8 cellular contexts compared by ENCODE assay signal in genomic region chr17:1764274-1764673, GRCh38. TPM values are rescaled to one million over a fixed set of nuclear protein-coding genes. Genes with fewer than 3 reads are reported as not detected.
A peak's percentile ranks its signal among the peaks of the same experiment; 100 is the strongest.
DNase-seq lines count a peak whose midpoint lies in the region; ATAC-seq and TF ChIP-seq lines count a peak whose summit lies in the region.

No MANE protein-coding gene starts in this region.

- peak overlapping the region; percentile 18 for H3K4me3 ChIP-seq in effector memory CD4-positive, alpha-beta T cell (ENCODE audit: insufficient read depth, low read depth, low read length, poor library complexity, severe bottlenecking)
- H3K4me3 ChIP-seq in thoracic aorta (no peak overlapping the region), OCI-LY7 (ENCODE audit: low read depth, low read length, poor library complexity, severe bottlenecking) (no peak overlapping the region)

- no peaks in the 10 kb centered on the region for H3K9me3 ChIP-seq in effector memory CD4-positive, alpha-beta T cell (ENCODE audit: control insufficient read depth, low read length)
- no peaks in the 10 kb centered on the region for H3K9me3 ChIP-seq in thoracic aorta
- no peaks in the 10 kb centered on the region for H3K9me3 ChIP-seq in OCI-LY7 (ENCODE audit: low read length)

- H2AFZ ChIP-seq in OCI-LY7 (ENCODE audit: low read length) = no peak overlapping the region; the same call in 1 of the 2 replicates

- no peaks in the 10 kb centered on the region for H3K79me2 ChIP-seq in OCI-LY7 (ENCODE audit: insufficient read depth, low read depth, low read length)

- no TSS peak for BruUV-seq in OCI-LY7 (replicated peaks; lab: Mats Ljungman, UMichigan)

- no peaks in the 10 kb centered on the region for H3K27me3 ChIP-seq in effector memory CD4-positive, alpha-beta T cell (replicated peaks; ENCODE audit: control insufficient read depth, insufficient read depth, low read length, poor library complexity, severe bottlenecking)
- H3K27me3 ChIP-seq in thoracic aorta (replicated peaks; ENCODE audit: insufficient read depth) = no peaks in the 10 kb centered on the region

- H3K4me2 ChIP-seq in OCI-LY7 (ENCODE audit: low read length) = no peak overlapping the region

- CTCF ChIA-PET in activated CD4-positive, alpha-beta memory T cell treated with anti-CD3 and anti-CD28 coated beads for 36 hours (lab: Charles Lee) = interaction anchor here (1.1 kb wide), 1 partner anchor 43 kb away, joined by 3 read pairs; no protein-coding TSS in a partner anchor
- CTCF ChIA-PET in OCI-LY7 (lab: Charles Lee; ENCODE audit: unreplicated experiment) = no interaction called here

- H3K36me3 ChIP-seq in effector memory CD4-positive, alpha-beta T cell (ENCODE audit: control insufficient read depth, insufficient read depth, low read length) = no peaks in the 10 kb centered on the region
- no peaks in the 10 kb centered on the region for H3K36me3 ChIP-seq in thoracic aorta
- no peaks in the 10 kb centered on the region for H3K36me3 ChIP-seq in OCI-LY7 (ENCODE audit: insufficient read depth, low read length)

- POLR2A ChIA-PET in activated CD4-positive, alpha-beta memory T cell treated with anti-CD3 and anti-CD28 coated beads for 36 hours (lab: Charles Lee) = no interaction called here
- POLR2A ChIA-PET in OCI-LY7 (lab: Charles Lee) = no interaction called here

- TF ChIP-seq CTCF in thoracic aorta (IDR thresholded peaks at IDR 0.05) (no peak), OCI-LY7 (conservative IDR thresholded peaks at IDR 0.05; ENCODE audit: low read length) (no peak)

- no peaks in the 10 kb centered on the region for H3K9me3 Mint-ChIP-seq in activated CD4-positive, alpha-beta memory T cell treated with anti-CD3 and anti-CD28 coated beads for 36 hours
- no peaks in the 10 kb centered on the region for H3K9me3 Mint-ChIP-seq in natural killer cell treated with Interleukin-12 subunit alpha and Interleukin-12 subunit beta and Interleukin-15 and Interleukin-18, amount 100 ng/mL, for 72 hours

- H3K27me3 Mint-ChIP-seq in activated CD4-positive, alpha-beta memory T cell treated with anti-CD3 and anti-CD28 coated beads for 36 hours = no peaks in the 10 kb centered on the region
- H3K27me3 Mint-ChIP-seq in natural killer cell treated with Interleukin-12 subunit alpha and Interleukin-12 subunit beta and Interleukin-15 and Interleukin-18, amount 100 ng/mL, for 72 hours = no peaks in the 10 kb centered on the region

- H3K4me1 ChIP-seq in effector memory CD4-positive, alpha-beta T cell (ENCODE audit: control insufficient read depth, insufficient read depth, low read length, poor library complexity, severe bottlenecking) = peaks cover 30% of the 10 kb centered on the region
- H3K4me1 ChIP-seq in thoracic aorta (ENCODE audit: control insufficient read depth in 1 of 2, low read depth in 2 of 2) (peaks cover 3 to 18% of the 10 kb centered on the region in 2 donors), OCI-LY7 (ENCODE audit: insufficient read depth, low read length, poor library complexity, severe bottlenecking) (no peaks in the 10 kb centered on the region)

- peaks cover 24% of the 10 kb centered on the region for H3K4me1 Mint-ChIP-seq in activated CD4-positive, alpha-beta memory T cell treated with anti-CD3 and anti-CD28 coated beads for 36 hours (ENCODE audit: low read depth)
- peaks cover 13 to 15% of the 10 kb centered on the region in 2 donors for H3K4me1 Mint-ChIP-seq in natural killer cell treated with Interleukin-12 subunit alpha and Interleukin-12 subunit beta and Interleukin-15 and Interleukin-18, amount 100 ng/mL, for 72 hours (ENCODE audit: low read depth in 2 of 2)

- H4K20me1 ChIP-seq in OCI-LY7 (ENCODE audit: insufficient read depth, low read length) = no peaks in the 10 kb centered on the region

- H3K4me3 Mint-ChIP-seq in activated CD4-positive, alpha-beta memory T cell treated with anti-CD3 and anti-CD28 coated beads for 36 hours = no peak overlapping the region
- H3K4me3 Mint-ChIP-seq in natural killer cell treated with Interleukin-12 subunit alpha and Interleukin-12 subunit beta and Interleukin-15 and Interleukin-18, amount 100 ng/mL, for 72 hours = peak overlapping the region; percentile 73

- H3K27ac Mint-ChIP-seq in activated CD4-positive, alpha-beta memory T cell treated with anti-CD3 and anti-CD28 coated beads for 36 hours = no peak overlapping the region
- peak overlapping the region; percentile 31 to 43 for H3K27ac Mint-ChIP-seq in natural killer cell treated with Interleukin-12 subunit alpha and Interleukin-12 subunit beta and Interleukin-15 and Interleukin-18, amount 100 ng/mL, for 72 hours

- H3K27ac ChIP-seq in effector memory CD4-positive, alpha-beta T cell (ENCODE audit: insufficient read depth, low read length, poor library complexity, severe bottlenecking) = peak overlapping the region; percentile 20
- H3K27ac ChIP-seq in thoracic aorta (peak overlapping the region; percentile 1 to 47), OCI-LY7 (ENCODE audit: low read depth, low read length, poor library complexity, severe bottlenecking) (no peak overlapping the region)

- no peaks in the 10 kb centered on the region for H3K9me2 ChIP-seq in OCI-LY7 (ENCODE audit: insufficient read depth, low read length)

- peak; percentile 75 to 76 for ATAC-seq in natural killer cell treated with Interleukin-12 subunit alpha and Interleukin-12 subunit beta and Interleukin-15 and Interleukin-18, amount 100 ng/mL, for 72 hours
- ATAC-seq in thoracic aorta (ENCODE audit: insufficient number of reproducible peaks, low FRiP score, low read depth) (peak; percentile 8), GM21447 (IDR thresholded peaks at IDR 0.05; ENCODE audit: unreplicated experiment) (no peak)

- H3K36me3 Mint-ChIP-seq in activated CD4-positive, alpha-beta memory T cell treated with anti-CD3 and anti-CD28 coated beads for 36 hours = no peaks in the 10 kb centered on the region
- no peaks in the 10 kb centered on the region for H3K36me3 Mint-ChIP-seq in natural killer cell treated with Interleukin-12 subunit alpha and Interleukin-12 subunit beta and Interleukin-15 and Interleukin-18, amount 100 ng/mL, for 72 hours

- DNase-seq in Kasumi-1 (lab: John Stamatoyannopoulos, UW) (peak; percentile 51 to 71), thoracic aorta (ENCODE audit: low spot score) (no peak), OCI-LY7 (ENCODE audit: low spot score) (no peak), NCI-H524 treated with DMSO at 0.1 percent for 48 hours (lab: John Stamatoyannopoulos, UW) (no peak)
- DNase-seq in activated CD4-positive, alpha-beta memory T cell treated with anti-CD3 and anti-CD28 coated beads for 36 hours = peak; percentile 46
- peak; percentile 8 to 60 (median 42) for DNase-seq in effector memory CD4-positive, alpha-beta T cell
- no peak for DNase-seq in natural killer cell treated with Interleukin-12 subunit alpha and Interleukin-12 subunit beta and Interleukin-15 and Interleukin-18, amount 100 ng/mL, for 72 hours (ENCODE audit: low spot score)

- intact Hi-C loops in activated CD4-positive, alpha-beta memory T cell treated with anti-CD3 and anti-CD28 coated beads for 36 hours (cut with micrococcal nuclease) = no loop called here
- intact Hi-C loops in OCI-LY7 (cut with micrococcal nuclease; ENCODE audit: unreplicated experiment) = no loop called here

RNA-seq across cellular contexts. Expression of gene SERPINF1, which starts 2.4 kb away (rescaled TPM):
- under 1 TPM in 1 of 2 experiments, not detected in 1; 0.29 TPM for total RNA-seq in activated CD4-positive, alpha-beta memory T cell treated with anti-CD3 and anti-CD28 coated beads for 36 hours
- total RNA-seq in natural killer cell treated with Interleukin-12 subunit alpha and Interleukin-12 subunit beta and Interleukin-15 and Interleukin-18, amount 100 ng/mL, for 72 hours = not detected
- 100 to 1,000 TPM; 385 to 608 TPM for total RNA-seq in thoracic aorta
- total RNA-seq in OCI-LY7 (2014; rRNA removed; shearing (Covaris generic)) = not detected in 2 replicates
- not detected in 2 replicates for total RNA-seq in OCI-LY7 (2022)

RNA-seq across cellular contexts. Expression of gene SERPINF2, which starts 21.6 kb away (rescaled TPM):
- not detected for total RNA-seq in activated CD4-positive, alpha-beta memory T cell treated with anti-CD3 and anti-CD28 coated beads for 36 hours
- under 1 TPM in 1 of 2 donors, not detected in 1; 0.24 TPM for total RNA-seq in natural killer cell treated with Interleukin-12 subunit alpha and Interleukin-12 subunit beta and Interleukin-15 and Interleukin-18, amount 100 ng/mL, for 72 hours
- total RNA-seq in thoracic aorta = 1 to 10 TPM; 5.0 to 9.8 TPM
- total RNA-seq in OCI-LY7 (2014; rRNA removed; shearing (Covaris generic)) = 0.38 and 0.93 TPM in 2 replicates
- 0.76 and 1.0 TPM in 2 replicates for total RNA-seq in OCI-LY7 (2022)

RNA-seq across cellular contexts. Expression of gene WDR81, which starts 39.8 kb away (rescaled TPM):
- 1 to 10 TPM; 6.3 to 7.3 TPM for total RNA-seq in activated CD4-positive, alpha-beta memory T cell treated with anti-CD3 and anti-CD28 coated beads for 36 hours
- 10 to 100 TPM; 17.9 to 30.9 TPM for total RNA-seq in natural killer cell treated with Interleukin-12 subunit alpha and Interleukin-12 subunit beta and Interleukin-15 and Interleukin-18, amount 100 ng/mL, for 72 hours
- total RNA-seq in thoracic aorta (10 to 100 TPM; 32.7 to 41.8 TPM), OCI-LY7 (2022) (23.5 and 24.4 TPM in 2 replicates)
- 12.2 and 19.1 TPM in 2 replicates for total RNA-seq in OCI-LY7 (2014; rRNA removed; shearing (Covaris generic))

RNA-seq across cellular contexts. Expression of gene TLCD2, which starts 54.1 kb away (rescaled TPM):
- under 1 TPM; 0.85 to 0.86 TPM for total RNA-seq in activated CD4-positive, alpha-beta memory T cell treated with anti-CD3 and anti-CD28 coated beads for 36 hours
- under 1 TPM; 0.17 to 0.78 TPM for total RNA-seq in natural killer cell treated with Interleukin-12 subunit alpha and Interleukin-12 subunit beta and Interleukin-15 and Interleukin-18, amount 100 ng/mL, for 72 hours
- total RNA-seq in thoracic aorta = 1 to 10 TPM; 7.3 to 8.3 TPM
- total RNA-seq in OCI-LY7 (2014; rRNA removed; shearing (Covaris generic)) = not detected in 2 replicates
- total RNA-seq in OCI-LY7 (2022) = not detected in 2 replicates

Comparison
In these comparisons a context has a peak if more than half of its experiments do, and no peak if none do; other contexts are left out.
1. DNase-seq: peak in Kasumi-1 (2 of 2), activated CD4-positive, alpha-beta memory T cell treated with anti-CD3 and anti-CD28 coated beads for 36 hours (single experiment) and effector memory CD4-positive, alpha-beta T cell (3 of 3); none in natural killer cell treated with Interleukin-12 subunit alpha and Interleukin-12 subunit beta and Interleukin-15 and Interleukin-18, amount 100 ng/mL, for 72 hours (single experiment), thoracic aorta (single experiment), OCI-LY7 (single experiment) and NCI-H524 treated with DMSO at 0.1 percent for 48 hours (single experiment).
2. RNA of gene SERPINF1, which starts 2.4 kb away (total RNA-seq): 385 to 608 TPM in thoracic aorta; 0.29 TPM in activated CD4-positive, alpha-beta memory T cell treated with anti-CD3 and anti-CD28 coated beads for 36 hours, not detected in natural killer cell treated with Interleukin-12 subunit alpha and Interleukin-12 subunit beta and Interleukin-15 and Interleukin-18, amount 100 ng/mL, for 72 hours and not detected in OCI-LY7; every median in the first group is over 100 times any median in the second.